1 cellular context compared by ENCODE assay signal in the genomic region with DNA sequence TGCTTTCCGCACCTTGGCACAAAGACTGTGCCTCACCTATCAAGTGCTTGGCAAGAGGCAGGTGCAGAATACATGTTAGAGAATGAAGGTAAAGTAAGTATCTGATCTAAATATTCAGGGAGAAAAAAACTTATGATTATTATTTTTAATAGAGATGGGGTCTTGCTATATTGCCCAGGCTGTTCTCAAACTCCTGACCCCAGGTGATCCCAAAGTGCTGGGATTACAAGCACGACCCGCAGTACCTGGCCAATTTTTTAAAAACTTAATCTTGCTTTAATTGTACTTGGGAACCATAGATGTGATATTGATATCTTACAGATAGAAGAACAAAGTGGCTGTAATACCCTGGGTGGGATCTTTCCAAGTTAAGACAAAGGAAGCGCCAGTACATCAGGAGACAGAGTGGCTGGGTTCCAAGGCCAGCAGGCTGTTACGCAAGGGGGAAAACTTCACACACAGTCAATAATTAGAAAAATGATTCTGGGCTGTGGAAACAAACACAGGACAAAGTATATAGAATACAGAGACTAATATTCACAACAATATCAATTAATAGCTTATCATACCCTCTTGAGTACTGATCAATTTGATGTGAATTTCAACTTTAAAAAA.
A peak's percentile ranks its signal among the peaks of the same experiment; 100 is the strongest.
TF ChIP-seq lines count a peak whose summit lies in the region.

No MANE protein-coding gene starts in this region.

TF ChIP-seq in HepG2, 621 proteins besides CTCF, POLR2A, EP300 and RAD21 (continued from another document):
- TF ChIP-seq ZBTB43 (CRISPR knock-in tag; conservative IDR thresholded peaks at IDR 0.05) (peak; percentile 68; the same call in 1 of the 2 replicates), FIP1L1 (IDR thresholded peaks at IDR 0.05; ENCODE audit: borderline replicate concordance, insufficient read depth, low read depth, low read length) (no peak), ZNF614 (CRISPR knock-in tag; IDR thresholded peaks at IDR 0.05; ENCODE audit: borderline replicate concordance) (peak; percentile 42; the same call in 1 of the 2 replicates), TEAD3 (CRISPR knock-in tag; optimal IDR thresholded peaks at IDR 0.05; ENCODE audit: borderline replicate concordance) (peak; percentile 18), NFE2L2 (IDR thresholded peaks at IDR 0.05; ENCODE audit: low read length) (no peak), MIXL1 (CRISPR knock-in tag; IDR thresholded peaks at IDR 0.05) (peak; percentile 65; the same call in 1 of the 2 replicates), ZNF567 (CRISPR knock-in tag; IDR thresholded peaks at IDR 0.05; ENCODE audit: borderline replicate concordance) (no peak), ZNF160 (CRISPR knock-in tag; IDR thresholded peaks at IDR 0.05) (no peak), ONECUT2 (CRISPR knock-in tag; IDR thresholded peaks at IDR 0.05) (peak; percentile 71), ZNF691 (CRISPR knock-in tag; IDR thresholded peaks at IDR 0.05; ENCODE audit: borderline replicate concordance, low read depth) (no peak), KLF16 (CRISPR knock-in tag; IDR thresholded peaks at IDR 0.05) (0 out of 4 replicates have a peak, but pooled peaks of 1 of the 2 experiments have one; percentile 23), BRD4 (CRISPR knock-in tag; IDR thresholded peaks at IDR 0.05) (no peak), ZNF17 (CRISPR knock-in tag; IDR thresholded peaks at IDR 0.05) (no peak), HDAC2 (CRISPR knock-in tag; IDR thresholded peaks at IDR 0.05) (peak; percentile 70; the same call in 1 of the 2 replicates), ZNF468 (CRISPR knock-in tag; IDR thresholded peaks at IDR 0.05) (no peak), NCOR1 (IDR thresholded peaks at IDR 0.05; ENCODE audit: borderline replicate concordance, low read length) (peak; percentile 51; the same call in 1 of the 2 replicates), FOXK2 (IDR thresholded peaks at IDR 0.05) (no peak), MIER3 (CRISPR knock-in tag; IDR thresholded peaks at IDR 0.05; ENCODE audit: borderline replicate concordance) (no peak), BCL6 (CRISPR knock-in tag; IDR thresholded peaks at IDR 0.05) (peak; percentile 77), SP1 (IDR thresholded peaks at IDR 0.05) (no peak), SP1 (CRISPR knock-in tag; IDR thresholded peaks at IDR 0.05) (no peak), ZNF235 (CRISPR knock-in tag; IDR thresholded peaks at IDR 0.05; ENCODE audit: borderline replicate concordance) (no peak), SOX13 (IDR thresholded peaks at IDR 0.05) (peak; percentile 57), SOX13 (CRISPR knock-in tag; conservative IDR thresholded peaks at IDR 0.05 in 1 of 2, IDR thresholded peaks at IDR 0.05 in 1 of 2) (peak in 1 of 2 experiments; percentile 90; a peak in 2 of 4 replicates), ZMYM2 (CRISPR knock-in tag; IDR thresholded peaks at IDR 0.05) (no peak), IKZF5 (CRISPR knock-in tag; IDR thresholded peaks at IDR 0.05) (0 out of 2 replicates have a peak, but pooled peaks have one; percentile 34), KAT8 (CRISPR knock-in tag; IDR thresholded peaks at IDR 0.05) (0 out of 2 replicates have a peak, but pooled peaks have one; percentile 41), ZMAT5 (CRISPR knock-in tag; IDR thresholded peaks at IDR 0.05; ENCODE audit: borderline replicate concordance, low read depth) (no peak), KDM5B (CRISPR knock-in tag; IDR thresholded peaks at IDR 0.05; ENCODE audit: borderline replicate concordance) (no peak), ZNF274 (CRISPR knock-in tag; IDR thresholded peaks at IDR 0.05) (no peak)
